8 cellular contexts compared by ENCODE assay signal in genomic region chrX:41276661-41277506, GRCh38. TPM values are rescaled to one million over a fixed set of nuclear protein-coding genes. Genes with fewer than 3 reads are reported as not detected.
A peak's percentile ranks its signal among the peaks of the same experiment; 100 is the strongest.
DNase-seq lines count a peak whose midpoint lies in the region; ATAC-seq and TF ChIP-seq lines count a peak whose summit lies in the region.

No MANE protein-coding gene starts in this region.

- H3K27me3 Mint-ChIP-seq in activated naive CD4-positive, alpha-beta T cell treated with anti-CD3 and anti-CD28 coated beads for 36 hours (ENCODE audit: low read depth): no peaks in the 10 kb centered on the region

- ATAC-seq in HG02852 (IDR thresholded peaks at IDR 0.05; ENCODE audit: unreplicated experiment): no peak
- no peak for ATAC-seq in left lobe of liver
- no peak for ATAC-seq in HG03469 (IDR thresholded peaks at IDR 0.05; ENCODE audit: unreplicated experiment)

- H3K9me3 Mint-ChIP-seq in activated naive CD4-positive, alpha-beta T cell treated with anti-CD3 and anti-CD28 coated beads for 36 hours: no peaks in the 10 kb centered on the region

- H3K4me1 ChIP-seq in iPS-20b (ENCODE audit: insufficient read depth, low read length): no peaks in the 10 kb centered on the region; the same call in 1 of the 2 replicates
- H3K4me1 ChIP-seq in suprapubic skin: peaks cover 4% of the 10 kb centered on the region

- H3K4me3 Mint-ChIP-seq in activated naive CD4-positive, alpha-beta T cell treated with anti-CD3 and anti-CD28 coated beads for 36 hours: peak overlapping the region; percentile 74

- no peak overlapping the region for H3K27ac Mint-ChIP-seq in activated naive CD4-positive, alpha-beta T cell treated with anti-CD3 and anti-CD28 coated beads for 36 hours

- no peak overlapping the region for H3K27ac ChIP-seq in iPS-20b (ENCODE audit: low read length)
- H3K27ac ChIP-seq in suprapubic skin: no peak overlapping the region

- CTCF ChIA-PET in activated naive CD4-positive, alpha-beta T cell treated with anti-CD3 and anti-CD28 coated beads for 36 hours (lab: Charles Lee): interaction anchor here (0.8 kb wide), 1 partner anchor 181 kb away, joined by 3 read pairs; no protein-coding TSS in a partner anchor

- no peak for TF ChIP-seq CTCF in suprapubic skin (IDR thresholded peaks at IDR 0.05)

- H3K36me3 Mint-ChIP-seq in activated naive CD4-positive, alpha-beta T cell treated with anti-CD3 and anti-CD28 coated beads for 36 hours (ENCODE audit: low read depth): no peaks in the 10 kb centered on the region

- TF ChIP-seq EP300 in suprapubic skin (IDR thresholded peaks at IDR 0.05): no peak

- H3K9me3 ChIP-seq in iPS-20b (ENCODE audit: insufficient read depth, low read depth, low read length): no peaks in the 10 kb centered on the region
- no peaks in the 10 kb centered on the region for H3K9me3 ChIP-seq in suprapubic skin

- peak; percentile 9 for DNase-seq in activated naive CD4-positive, alpha-beta T cell treated with anti-CD3 and anti-CD28 coated beads for 36 hours
- DNase-seq in activated naive CD4-positive, alpha-beta T cell (lab: John Stamatoyannopoulos, UW): no peak
- peak; percentile 36 to 39 for DNase-seq in activated T-cell treated with anti-CD3 and anti-CD28 coated beads, Interleukin-2, amount 50 U/mL, for 48 hours
- DNase-seq in suprapubic skin (ENCODE audit: low spot score in 2 of 2): no peak
- DNase-seq in left lobe of liver (ENCODE audit: low spot score): no peak

- intact Hi-C loops in activated naive CD4-positive, alpha-beta T cell treated with anti-CD3 and anti-CD28 coated beads for 36 hours (cut with micrococcal nuclease): loop anchor here (1.0 to 10.0 kb wide), 3 partner anchors 54 to 458 kb away; no protein-coding TSS in a partner anchor

- peak overlapping the region; percentile 68; the same call in 1 of the 2 replicates for H3K9ac ChIP-seq in iPS-20b (ENCODE audit: low read depth, low read length)

- 40% methylated on average over 18 of the region's 19 CpGs for WGBS in suprapubic skin

- H3K4me1 Mint-ChIP-seq in activated naive CD4-positive, alpha-beta T cell treated with anti-CD3 and anti-CD28 coated beads for 36 hours (ENCODE audit: low read depth): peaks cover 7% of the 10 kb centered on the region

- H3K27me3 ChIP-seq in iPS-20b (ENCODE audit: insufficient read depth, low read length) (no peaks in the 10 kb centered on the region), suprapubic skin (no peaks in the 10 kb centered on the region)

- TF ChIP-seq POLR2A in suprapubic skin (IDR thresholded peaks at IDR 0.05): no peak

- H3K4me3 ChIP-seq in iPS-20b (ENCODE audit: low read length) (peak overlapping the region; percentile 64), suprapubic skin (peak overlapping the region; percentile 53)

- H3K36me3 ChIP-seq in iPS-20b (ENCODE audit: insufficient read depth, low read depth, low read length) (no peaks in the 10 kb centered on the region), suprapubic skin (no peaks in the 10 kb centered on the region)

RNA-seq across cellular contexts. Expression of gene DDX3X, which starts 57.1 kb away (rescaled TPM):
- 100 to 1,000 TPM; 163 to 171 TPM for total RNA-seq in activated naive CD4-positive, alpha-beta T cell treated with anti-CD3 and anti-CD28 coated beads for 36 hours
- 100 to 1,000 TPM; 161 to 383 (median 228) TPM for total RNA-seq in suprapubic skin
- 92.3 TPM for total RNA-seq in left lobe of liver

Comparison
In these comparisons a context has a peak if more than half of its experiments do, and no peak if none do; other contexts are left out.
1. DNase-seq: peak in activated naive CD4-positive, alpha-beta T cell treated with anti-CD3 and anti-CD28 coated beads for 36 hours (single experiment) and activated T-cell treated with anti-CD3 and anti-CD28 coated beads, Interleukin-2, amount 50 U/mL, for 48 hours (2 of 2); none in activated naive CD4-positive, alpha-beta T cell (0 of 4), suprapubic skin (0 of 2) and left lobe of liver (single experiment).